1 cellular context compared by ENCODE assay signal in genomic region chr15:90933310-90933709, GRCh38.
TF ChIP-seq lines count a peak whose summit lies in the region.

No MANE protein-coding gene starts in this region.

TF ChIP-seq in K562, 482 proteins besides CTCF, POLR2A, EP300 and RAD21 (continues in another document):
- TF ChIP-seq GABPB1 (CRISPR knock-in tag; IDR thresholded peaks at IDR 0.05) (no peak), MTA2 (IDR thresholded peaks at IDR 0.05; ENCODE audit: low read depth) (peak; percentile 9; the same call in 1 of the 2 replicates), TCF3 (CRISPR knock-in tag; IDR thresholded peaks at IDR 0.05) (peak; percentile 45; the same call in 1 of the 2 replicates), PHB (CRISPR knock-in tag; IDR thresholded peaks at IDR 0.05) (no peak), SAFB (IDR thresholded peaks at IDR 0.05; ENCODE audit: borderline replicate concordance, low read depth, low read length) (no peak), CEBPB (tag; IDR thresholded peaks at IDR 0.05) (no peak), FOXA1 (IDR thresholded peaks at IDR 0.05; ENCODE audit: borderline replicate concordance) (no peak), AFF1 (IDR thresholded peaks at IDR 0.05; ENCODE audit: low read depth in 1 of 2, partially characterized antibody in 2 of 2) (no peak), PHF20 (IDR thresholded peaks at IDR 0.05; ENCODE audit: partially characterized antibody) (no peak), POLR2B (IDR thresholded peaks at IDR 0.05; ENCODE audit: low read depth, partially characterized antibody) (no peak), ARID1B (IDR thresholded peaks at IDR 0.05) (peak; percentile 13; the same call in 1 of the 2 replicates), ZNF316 (IDR thresholded peaks at IDR 0.05) (no peak), SIN3B (IDR thresholded peaks at IDR 0.05; ENCODE audit: low read depth) (no peak), RBM22 (IDR thresholded peaks at IDR 0.05; ENCODE audit: low read depth, low read length, poor library complexity, severe bottlenecking) (no peak), KAT2B (IDR thresholded peaks at IDR 0.05; ENCODE audit: low read depth, low read length) (no peak), CBFA2T3 (IDR thresholded peaks at IDR 0.05) (peak; percentile 37), ZNF511 (CRISPR knock-in tag; IDR thresholded peaks at IDR 0.05) (no peak), HIVEP1 (CRISPR knock-in tag; IDR thresholded peaks at IDR 0.05) (no peak), MYNN (IDR thresholded peaks at IDR 0.05) (no peak), MYNN (CRISPR knock-in tag; IDR thresholded peaks at IDR 0.05) (no peak), E2F6 (IDR thresholded peaks at IDR 0.05; ENCODE audit: borderline replicate concordance in 1 of 2, extremely low read depth in 1 of 2, insufficient read depth in 1 of 2, insufficient read length in 1 of 2, low read depth in 1 of 2, low read length in 1 of 2, poor library complexity in 1 of 2, severe bottlenecking in 1 of 2) (no peak), NKRF (IDR thresholded peaks at IDR 0.05; ENCODE audit: borderline replicate concordance) (no peak), ZNF318 (IDR thresholded peaks at IDR 0.05; ENCODE audit: borderline replicate concordance in 1 of 2, low read depth in 1 of 2) (no peak), CLOCK (CRISPR knock-in tag; IDR thresholded peaks at IDR 0.05; ENCODE audit: borderline replicate concordance) (no peak), MYC (IDR thresholded peaks at IDR 0.05; ENCODE audit: low read depth, low read length) (no peak), MYC (CRISPR knock-in tag; IDR thresholded peaks at IDR 0.05; ENCODE audit: borderline replicate concordance, low read depth) (no peak), PRDM10 (IDR thresholded peaks at IDR 0.05; ENCODE audit: partially characterized antibody) (no peak), NFIC (IDR thresholded peaks at IDR 0.05) (no peak), SIN3A (IDR thresholded peaks at IDR 0.05; ENCODE audit: borderline replicate concordance in 2 of 2, control insufficient read depth in 1 of 2, low read depth in 2 of 2, low read length in 2 of 2) (no peak), ZNF398 (CRISPR knock-in tag; IDR thresholded peaks at IDR 0.05) (no peak), SNRNP70 (optimal IDR thresholded peaks at IDR 0.05; ENCODE audit: low read depth, low read length) (no peak)
